Comparison of ENCODE assay signal across 20 cellular contexts in genomic region chr14:97638864-97639263, GRCh38.
A peak's percentile ranks its signal among the peaks of the same experiment; 100 is the strongest.
DNase-seq lines count a peak whose midpoint lies in the region; ATAC-seq and TF ChIP-seq lines count a peak whose summit lies in the region.
"Had no signal": no experiment of that assay in that cellular context is flagged by ENCODE, and none has a peak within 500 bp of the region (broad histone marks: within the 10 kb centered on the region; RNA-seq: fewer than 3 reads in every experiment).

No MANE protein-coding gene starts in this region.

- DNase-seq in activated CD4-positive, CD25-positive, alpha-beta regulatory T cell treated with anti-CD3 and anti-CD28 coated beads, Interleukin-2, amount 50 U/mL, for 72 hours: no peak
- DNase-seq in stimulated activated naive CD8-positive, alpha-beta T cell treated with anti-CD3 and anti-CD28 coated beads, Interleukin-15, Interleukin-2, amounts not matched to agents 100 U/mL and 50 U/mL, for 24 hours: no peak
- DNase-seq in epithelial cell of esophagus (ENCODE audit: low read depth): peak; percentile 19
- no peak for DNase-seq in putamen (ENCODE audit: low spot score)
- no peak for DNase-seq in NCI-H510A (lab: John Stamatoyannopoulos, UW)
- DNase-seq: activated B cell treated with CpG ODN at 0.5 μM for 24 hours; cortex of kidney; DMS79 treated with DMSO at 0.1 percent for 48 hours; KG1; MV-4-11; NCI-H1694; retina; stimulated activated CD4-positive, alpha-beta T cell treated with anti-CD3 and anti-CD28 coated beads, Interleukin-2, amount 100 ng/mL, for 48 hours; stimulated activated naive CD4-positive, alpha-beta T cell; thyroid gland had no signal

- no peak overlapping the region for H3K4me3 Mint-ChIP-seq in stimulated activated naive CD8-positive, alpha-beta T cell treated with anti-CD3 and anti-CD28 coated beads, Interleukin-15, Interleukin-2, amounts not matched to agents 100 ng/mL and 50 ng/mL, for 24 hours
- H3K4me3 Mint-ChIP-seq: activated B cell treated with CpG ODN at 0.5 μM for 24 hours had no signal

- H3K27me3 Mint-ChIP-seq in stimulated activated naive CD8-positive, alpha-beta T cell treated with anti-CD3 and anti-CD28 coated beads, Interleukin-15, Interleukin-2, amounts not matched to agents 100 ng/mL and 50 ng/mL, for 24 hours: no peaks in the 10 kb centered on the region
- H3K27me3 Mint-ChIP-seq: activated B cell treated with CpG ODN at 0.5 μM for 24 hours had no signal

- peaks cover 48% of the 10 kb centered on the region for H3K4me1 Mint-ChIP-seq in stimulated activated naive CD8-positive, alpha-beta T cell treated with anti-CD3 and anti-CD28 coated beads, Interleukin-15, Interleukin-2, amounts not matched to agents 100 ng/mL and 50 ng/mL, for 24 hours (ENCODE audit: low read depth)
- H3K4me1 Mint-ChIP-seq: activated B cell treated with CpG ODN at 0.5 μM for 24 hours had no signal

- H3K9me3 Mint-ChIP-seq in stimulated activated naive CD8-positive, alpha-beta T cell treated with anti-CD3 and anti-CD28 coated beads, Interleukin-15, Interleukin-2, amounts not matched to agents 100 ng/mL and 50 ng/mL, for 24 hours: no peaks in the 10 kb centered on the region
- H3K9me3 Mint-ChIP-seq: activated B cell treated with CpG ODN at 0.5 μM for 24 hours had no signal

- peak; percentile 41 to 73 for ATAC-seq in activated CD4-positive, CD25-positive, alpha-beta regulatory T cell treated with anti-CD3 and anti-CD28 coated beads, Interleukin-2, amount 50 U/mL, for 24 hours
- no peak for ATAC-seq in stimulated activated naive CD8-positive, alpha-beta T cell treated with anti-CD3 and anti-CD28 coated beads, Interleukin-15, Interleukin-2, amounts not matched to agents 100 U/mL and 50 U/mL, for 24 hours
- ATAC-seq in GM21515 (IDR thresholded peaks at IDR 0.05; ENCODE audit: unreplicated experiment): no peak

- peak overlapping the region; percentile 12 for H3K27ac Mint-ChIP-seq in stimulated activated naive CD8-positive, alpha-beta T cell treated with anti-CD3 and anti-CD28 coated beads, Interleukin-15, Interleukin-2, amounts not matched to agents 100 ng/mL and 50 ng/mL, for 24 hours
- H3K27ac Mint-ChIP-seq: activated B cell treated with CpG ODN at 0.5 μM for 24 hours had no signal

- no peaks in the 10 kb centered on the region for H3K36me3 Mint-ChIP-seq in stimulated activated naive CD8-positive, alpha-beta T cell treated with anti-CD3 and anti-CD28 coated beads, Interleukin-15, Interleukin-2, amounts not matched to agents 100 ng/mL and 50 ng/mL, for 24 hours (ENCODE audit: low read depth)

- no peak for TF ChIP-seq CTCF in epithelial cell of esophagus (IDR thresholded peaks at IDR 0.05; ENCODE audit: insufficient read depth, low read depth, low read length, missing control alignments)

- H3K4me3 ChIP-seq in epithelial cell of esophagus (ENCODE audit: low read length): no peak overlapping the region
- H3K4me3 ChIP-seq: lung, smooth muscle cell, thyroid gland had no signal

Comparison
In these comparisons a context has a peak if more than half of its experiments do, and no peak if none do; other contexts are left out.
1. ATAC-seq: peak in activated CD4-positive, CD25-positive, alpha-beta regulatory T cell treated with anti-CD3 and anti-CD28 coated beads, Interleukin-2, amount 50 U/mL, for 24 hours (2 of 2); none in stimulated activated naive CD8-positive, alpha-beta T cell treated with anti-CD3 and anti-CD28 coated beads, Interleukin-15, Interleukin-2, amounts not matched to agents 100 U/mL and 50 U/mL, for 24 hours (single experiment) and GM21515 (single experiment).